Comparison of ENCODE assay signal across 8 cellular contexts in the genomic region with DNA sequence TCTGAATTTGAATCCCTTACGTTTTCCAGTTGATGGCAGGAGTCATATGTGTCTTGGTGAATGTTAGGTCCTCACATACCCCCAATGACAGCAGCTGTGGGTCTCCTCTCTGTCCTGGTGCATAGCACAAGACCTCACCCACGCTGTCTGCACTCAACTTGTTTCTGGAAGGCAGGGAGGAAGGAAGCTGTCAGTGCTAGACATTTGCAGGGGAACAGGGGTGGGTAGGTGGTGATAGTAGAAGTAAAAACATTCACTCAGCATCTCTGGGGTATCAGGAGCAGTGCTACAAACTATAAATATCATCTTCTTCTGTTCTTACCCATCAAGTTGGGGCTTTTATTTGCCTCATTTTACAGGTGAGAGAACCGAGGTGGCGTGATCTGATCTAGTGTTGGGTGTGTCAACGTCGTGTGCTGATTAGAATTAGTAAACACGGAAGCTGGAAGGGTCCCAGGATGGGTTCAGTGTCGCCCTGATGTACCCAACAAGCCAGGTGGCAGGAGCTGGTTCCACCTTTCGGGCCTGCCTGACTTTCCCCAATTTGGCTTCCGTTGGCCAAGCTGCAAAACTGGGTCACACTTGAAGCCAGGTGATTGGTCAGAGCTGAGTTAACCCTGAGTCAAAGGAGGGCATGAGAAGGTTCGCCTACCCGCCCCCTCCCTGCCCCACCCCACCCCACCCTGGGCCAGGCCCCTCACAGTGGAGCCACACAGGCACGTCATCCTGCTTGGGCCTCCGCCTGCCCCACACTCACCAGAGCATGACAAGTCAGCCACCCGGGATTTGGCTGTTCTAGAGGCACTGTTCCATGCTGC.
DNase-seq lines count a peak whose midpoint lies in the region; ATAC-seq, FAIRE-seq and TF ChIP-seq lines count a peak whose summit lies in the region.

No MANE protein-coding gene starts in this region.

- H3K27me3 ChIP-seq in muscle layer of duodenum (ENCODE audit: low read depth, low read length), result no peaks in the 10 kb centered on the region

- H3K4me1 ChIP-seq in muscle layer of duodenum (ENCODE audit: control insufficient read depth in 1 of 2, insufficient read depth in 2 of 2, low read length in 2 of 2), result peaks cover 2 to 20% of the 10 kb centered on the region in 2 donors

- no peaks in the 10 kb centered on the region for H3K9me3 ChIP-seq in muscle layer of duodenum (ENCODE audit: control insufficient read depth in 1 of 2, low read length in 2 of 2)

- H3K36me3 ChIP-seq in muscle layer of duodenum (ENCODE audit: control insufficient read depth in 1 of 2, insufficient read depth in 2 of 2, low read length in 2 of 2), result no peaks in the 10 kb centered on the region

- peak overlapping the region; percentile 19 for H3K27ac ChIP-seq in muscle layer of duodenum (ENCODE audit: low read length)

- no peak for TF ChIP-seq CTCF in GM10266 (IDR thresholded peaks at IDR 0.05; ENCODE audit: control insufficient read depth, insufficient read depth, low read depth, missing control alignments)

- DNase-seq in GM10266 (ENCODE audit: extremely low spot score), result peak; percentile 39
- peak; percentile 35 for DNase-seq in H54 (ENCODE audit: insufficient read length, low spot score)
- DNase-seq in SW480 (ENCODE audit: low spot score), result peak; percentile 42
- no peak for DNase-seq in NCI-H82 (lab: John Stamatoyannopoulos, UW)
- DNase-seq in T1000 (lab: John Stamatoyannopoulos, UW), result no peak
- DNase-seq in NCI-H69 (lab: John Stamatoyannopoulos, UW), result no peak

- no peak overlapping the region for H3K4me3 ChIP-seq in muscle layer of duodenum (ENCODE audit: low read depth in 1 of 2, low read length in 2 of 2)

- ATAC-seq in HG03025 (IDR thresholded peaks at IDR 0.05; ENCODE audit: low FRiP score, unreplicated experiment), result no peak

- TF ChIP-seq POLR2A in H54 (IDR thresholded peaks at IDR 0.05; ENCODE audit: low read depth, low read length), result no peak

- no peak for FAIRE-seq in H54 (lab: Jason Lieb, UNC)

Comparison
In these comparisons a context has a peak if more than half of its experiments do, and no peak if none do; other contexts are left out.
1. DNase-seq: peak in GM10266 (single experiment), H54 (single experiment) and SW480 (single experiment); none in NCI-H82 (single experiment), T1000 (single experiment) and NCI-H69 (single experiment).